In genomic region chr10:68163735-68164134, GRCh38 we compare ENCODE assay signal across 1 cellular context.
TF ChIP-seq lines count a peak whose summit lies in the region.

No MANE protein-coding gene starts in this region.

TF ChIP-seq in HepG2, 621 proteins besides CTCF, POLR2A, EP300 and RAD21 (continued from another document and continues in another):
- no peak for TF ChIP-seq KAT8 (CRISPR knock-in tag; IDR thresholded peaks at IDR 0.05)
- no peak for TF ChIP-seq MAX (IDR thresholded peaks at IDR 0.05)
- no peak for TF ChIP-seq MTA3 (CRISPR knock-in tag; IDR thresholded peaks at IDR 0.05)
- TF ChIP-seq MIER2 (CRISPR knock-in tag; IDR thresholded peaks at IDR 0.05), result no peak
- no peak for TF ChIP-seq E2F2 (CRISPR knock-in tag; IDR thresholded peaks at IDR 0.05; ENCODE audit: borderline replicate concordance)
- TF ChIP-seq ZNF788 (CRISPR knock-in tag; IDR thresholded peaks at IDR 0.05; ENCODE audit: borderline replicate concordance), result no peak
- no peak for TF ChIP-seq ZNF7 (CRISPR knock-in tag; IDR thresholded peaks at IDR 0.05)
- TF ChIP-seq ZNF646 (CRISPR knock-in tag; IDR thresholded peaks at IDR 0.05), result peak; percentile 57; the same call in 1 of the 2 replicates
- no peak for TF ChIP-seq ZNF597 (CRISPR knock-in tag; IDR thresholded peaks at IDR 0.05)
- TF ChIP-seq ZNF34 (CRISPR knock-in tag; IDR thresholded peaks at IDR 0.05; ENCODE audit: borderline replicate concordance), result no peak
- no peak for TF ChIP-seq THRA (CRISPR knock-in tag; IDR thresholded peaks at IDR 0.05; ENCODE audit: borderline replicate concordance)
- TF ChIP-seq ZNF839 (CRISPR knock-in tag; IDR thresholded peaks at IDR 0.05; ENCODE audit: borderline replicate concordance), result no peak
- no peak for TF ChIP-seq SMARCE1 (IDR thresholded peaks at IDR 0.05; ENCODE audit: borderline replicate concordance)
- TF ChIP-seq NAIF1 (CRISPR knock-in tag; IDR thresholded peaks at IDR 0.05; ENCODE audit: borderline replicate concordance), result no peak
- no peak for TF ChIP-seq PITX1 (CRISPR knock-in tag; IDR thresholded peaks at IDR 0.05)
- TF ChIP-seq PAWR (CRISPR knock-in tag; IDR thresholded peaks at IDR 0.05; ENCODE audit: borderline replicate concordance), result no peak
- TF ChIP-seq HNRNPLL (IDR thresholded peaks at IDR 0.05; ENCODE audit: low read depth, low read length, poor library complexity, severe bottlenecking), result no peak
- TF ChIP-seq SOX5 (CRISPR knock-in tag; IDR thresholded peaks at IDR 0.05; ENCODE audit: borderline replicate concordance), result no peak
- peak; percentile 75 for TF ChIP-seq PAXIP1 (CRISPR knock-in tag; conservative IDR thresholded peaks at IDR 0.05)
- no peak for TF ChIP-seq HNRNPK (IDR thresholded peaks at IDR 0.05; ENCODE audit: low read depth, low read length, poor library complexity, severe bottlenecking)
- TF ChIP-seq NFKB2 (CRISPR knock-in tag; IDR thresholded peaks at IDR 0.05; ENCODE audit: borderline replicate concordance), result no peak
- no peak for TF ChIP-seq HHEX (CRISPR knock-in tag; IDR thresholded peaks at IDR 0.05)
- TF ChIP-seq GATAD2A (CRISPR knock-in tag; IDR thresholded peaks at IDR 0.05), result 0 out of 2 replicates have a peak, but pooled peaks have one; percentile 33
- no peak for TF ChIP-seq TERF1 (CRISPR knock-in tag; IDR thresholded peaks at IDR 0.05)
- no peak for TF ChIP-seq MLLT10 (CRISPR knock-in tag; IDR thresholded peaks at IDR 0.05)
- no peak for TF ChIP-seq CENPT (CRISPR knock-in tag; IDR thresholded peaks at IDR 0.05; ENCODE audit: low read depth)
- no peak for TF ChIP-seq ZNF460 (CRISPR knock-in tag; IDR thresholded peaks at IDR 0.05; ENCODE audit: borderline replicate concordance)
- no peak for TF ChIP-seq ELF4 (CRISPR knock-in tag; IDR thresholded peaks at IDR 0.05; ENCODE audit: borderline replicate concordance)
- TF ChIP-seq ZNF740 (CRISPR knock-in tag; IDR thresholded peaks at IDR 0.05), result no peak
- TF ChIP-seq ZBTB49 (CRISPR knock-in tag; IDR thresholded peaks at IDR 0.05; ENCODE audit: borderline replicate concordance), result no peak
- no peak for TF ChIP-seq ZBTB39 (CRISPR knock-in tag; IDR thresholded peaks at IDR 0.05)
- TF ChIP-seq KLF12 (CRISPR knock-in tag; IDR thresholded peaks at IDR 0.05; ENCODE audit: borderline replicate concordance), result no peak
- TF ChIP-seq ZNF782 (CRISPR knock-in tag; IDR thresholded peaks at IDR 0.05; ENCODE audit: borderline replicate concordance), result no peak
- TF ChIP-seq RFX1 (IDR thresholded peaks at IDR 0.05), result no peak
- no peak for TF ChIP-seq ZSCAN22 (CRISPR knock-in tag; IDR thresholded peaks at IDR 0.05)
- TF ChIP-seq CSRNP1 (CRISPR knock-in tag; IDR thresholded peaks at IDR 0.05), result no peak
- TF ChIP-seq MIXL1 (CRISPR knock-in tag; IDR thresholded peaks at IDR 0.05), result 0 out of 2 replicates have a peak, but pooled peaks have one; percentile 37
